12 cellular contexts compared by ENCODE assay signal in the genomic region with DNA sequence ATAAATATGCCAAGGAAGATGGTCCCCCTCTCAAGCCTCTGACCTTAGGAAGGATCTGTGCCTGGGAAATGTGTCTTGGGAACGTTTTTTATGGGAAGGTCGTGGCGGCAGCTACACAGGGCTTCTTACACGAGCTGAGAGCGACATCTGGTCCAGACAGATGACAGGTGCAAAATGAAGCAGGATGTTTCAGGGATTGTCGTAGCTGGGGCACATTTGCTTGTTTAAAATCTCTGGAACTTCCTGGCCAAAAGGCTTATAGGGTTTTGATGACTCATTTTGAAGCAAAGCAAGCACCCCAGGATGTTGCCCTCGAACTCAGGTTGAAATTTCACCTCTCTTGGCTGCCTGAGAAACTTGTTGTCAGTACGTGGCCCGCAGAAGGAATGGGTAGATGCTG.
A peak's percentile ranks its signal among the peaks of the same experiment; 100 is the strongest.
DNase-seq lines count a peak whose midpoint lies in the region; ATAC-seq and TF ChIP-seq lines count a peak whose summit lies in the region.
"Had no signal": no experiment of that assay in that cellular context is flagged by ENCODE, and none has a peak within 500 bp of the region (broad histone marks: within the 10 kb centered on the region; RNA-seq: fewer than 3 reads in every experiment).

No MANE protein-coding gene starts in this region.

- no peaks in the 10 kb centered on the region for H3K9me3 Mint-ChIP-seq in activated T-cell treated with anti-CD3 and anti-CD28 coated beads, Interleukin-2, amount 50 U/mL, for 4 hours
- H3K9me3 Mint-ChIP-seq: activated naive CD8-positive, alpha-beta T cell treated with anti-CD3 and anti-CD28 coated beads, Interleukin-2, amount 10 ng/mL, durations not matched to agents 7 days and 5 days had no signal

- no peak for ATAC-seq in activated T-cell treated with anti-CD3 and anti-CD28 coated beads, Interleukin-2, amount 50 U/mL, for 4 hours
- no peak for ATAC-seq in GM18505 (IDR thresholded peaks at IDR 0.05; ENCODE audit: unreplicated experiment)

- TF ChIP-seq POLR2A in GM18505 (IDR thresholded peaks at IDR 0.05; ENCODE audit: borderline replicate concordance, extremely low read depth, insufficient read depth, insufficient read length): no peak

- in situ Hi-C loops in ACHN (cut with HindIII; ENCODE audit: low pct_ligation_motif_present, low pct_unique_long_range_greater_than_20kb, low sequenced_read_pairs): no loop called here

- no peak overlapping the region for H3K4me3 Mint-ChIP-seq in activated T-cell treated with anti-CD3 and anti-CD28 coated beads, Interleukin-2, amount 50 U/mL, for 4 hours
- H3K4me3 Mint-ChIP-seq: activated naive CD8-positive, alpha-beta T cell treated with anti-CD3 and anti-CD28 coated beads, Interleukin-2, amount 10 ng/mL, durations not matched to agents 7 days and 5 days had no signal

- peak; percentile 35 for DNase-seq in ACHN
- DNase-seq in LHCN-M2 (ENCODE audit: low read depth): peak; percentile 41
- DNase-seq in NCI-H82 treated with DMSO at 0.1 percent for 48 hours (lab: John Stamatoyannopoulos, UW; ENCODE audit: unreplicated experiment): peak; percentile 14
- DNase-seq in kidney tubule cell (ENCODE audit: low spot score): peak; percentile 62
- no peak for DNase-seq in stimulated activated CD4-positive, alpha-beta T cell treated with anti-CD3 and anti-CD28 coated beads, Interleukin-4, amount 100 ng/mL, for 1 hour
- DNase-seq in activated T-cell treated with anti-CD3 and anti-CD28 coated beads, Interleukin-2, amount 50 U/mL, for 4 hours: no peak
- no peak for DNase-seq in NCI-H2227 treated with DMSO at 0.1 percent for 48 hours (lab: John Stamatoyannopoulos, UW)
- DNase-seq: activated naive CD8-positive, alpha-beta T cell treated with anti-CD3 and anti-CD28 coated beads, Interleukin-2, amount 10 ng/mL, durations not matched to agents 7 days and 5 days; AML-193; NCI-H187 treated with DMSO at 0.1 percent for 48 hours; RPMI8226 had no signal

- H3K4me1 Mint-ChIP-seq in activated T-cell treated with anti-CD3 and anti-CD28 coated beads, Interleukin-2, amount 50 U/mL, for 4 hours (ENCODE audit: low read depth): peaks cover 13% of the 10 kb centered on the region

- H3K27me3 Mint-ChIP-seq in activated T-cell treated with anti-CD3 and anti-CD28 coated beads, Interleukin-2, amount 50 U/mL, for 4 hours (ENCODE audit: low read depth): no peaks in the 10 kb centered on the region
- H3K27me3 Mint-ChIP-seq: activated naive CD8-positive, alpha-beta T cell treated with anti-CD3 and anti-CD28 coated beads, Interleukin-2, amount 10 ng/mL, durations not matched to agents 7 days and 5 days had no signal

- H3K36me3 Mint-ChIP-seq in activated T-cell treated with anti-CD3 and anti-CD28 coated beads, Interleukin-2, amount 50 U/mL, for 4 hours (ENCODE audit: insufficient read depth): peaks cover 2% of the 10 kb centered on the region
- H3K36me3 Mint-ChIP-seq: activated naive CD8-positive, alpha-beta T cell treated with anti-CD3 and anti-CD28 coated beads, Interleukin-2, amount 10 ng/mL, durations not matched to agents 7 days and 5 days had no signal

Comparison
In these comparisons a context has a peak if more than half of its experiments do, and no peak if none do; other contexts are left out.
1. DNase-seq: peak in ACHN (single experiment), LHCN-M2 (single experiment), NCI-H82 treated with DMSO at 0.1 percent for 48 hours (single experiment) and kidney tubule cell (single experiment); none in stimulated activated CD4-positive, alpha-beta T cell treated with anti-CD3 and anti-CD28 coated beads, Interleukin-4, amount 100 ng/mL, for 1 hour (single experiment), activated T-cell treated with anti-CD3 and anti-CD28 coated beads, Interleukin-2, amount 50 U/mL, for 4 hours (single experiment) and NCI-H2227 treated with DMSO at 0.1 percent for 48 hours (single experiment).